Comparison of ENCODE assay signal across 9 cellular contexts in the genomic region with DNA sequence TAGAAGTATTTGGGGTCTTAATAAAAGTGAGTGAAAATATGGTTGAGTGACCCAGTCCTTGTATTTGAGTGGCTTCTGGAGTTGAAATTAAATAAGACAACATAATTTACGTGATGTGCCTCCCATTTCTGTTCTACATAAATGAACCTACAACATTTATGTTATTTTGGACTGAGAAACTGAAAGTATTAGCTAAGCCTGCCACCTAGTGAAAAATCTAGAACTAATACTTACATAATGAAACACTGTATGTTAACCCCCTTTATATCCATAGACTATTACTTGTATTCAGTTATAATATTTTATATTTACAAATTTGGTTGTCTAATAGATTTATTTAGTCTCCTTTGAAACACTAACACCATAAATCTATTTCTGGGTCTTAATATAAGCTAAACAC.
DNase-seq lines count a peak whose midpoint lies in the region; ATAC-seq and TF ChIP-seq lines count a peak whose summit lies in the region.
"Had no signal": no experiment of that assay in that cellular context is flagged by ENCODE, and none has a peak within 500 bp of the region (broad histone marks: within the 10 kb centered on the region; RNA-seq: fewer than 3 reads in every experiment).

No MANE protein-coding gene starts in this region.

- TF ChIP-seq CTCF in AG10803 (conservative IDR thresholded peaks at IDR 0.05; ENCODE audit: low read length) = peak; percentile 48

- no CpG with 5 or more reads among the region's 1 CpG for WGBS in neuronal stem cell (ENCODE audit: extremely low coverage in 2 of 2, insufficient read length in 2 of 2, insufficient replicate concordance in 1 of 2), 2 donors

- no peaks in the 10 kb centered on the region for H3K9me3 Mint-ChIP-seq in CD4-positive, alpha-beta memory T cell

- POLR2A ChIA-PET in CD4-positive, alpha-beta memory T cell (lab: Charles Lee; ENCODE audit: partially characterized antibody) = no interaction called here

- no peak overlapping the region for H2BK5ac ChIP-seq in neuronal stem cell (ENCODE audit: low read length)

- H3K27ac ChIP-seq in CD4-positive, alpha-beta memory T cell (ENCODE audit: low read depth, low read length) = no peak overlapping the region
- H3K27ac ChIP-seq in neuronal stem cell (replicated peaks; ENCODE audit: low read length) = no peak overlapping the region

- H3K36me3 Mint-ChIP-seq in CD4-positive, alpha-beta memory T cell = no peaks in the 10 kb centered on the region

- intact Hi-C loops in CD4-positive, alpha-beta memory T cell (cut with micrococcal nuclease) = no loop called here

- no peak overlapping the region for H3K9ac ChIP-seq in neuronal stem cell (ENCODE audit: low read depth, low read length, poor library complexity)

- no peak overlapping the region for H4K8ac ChIP-seq in neuronal stem cell (ENCODE audit: low read depth, low read length)

- H3K4me3 Mint-ChIP-seq in CD4-positive, alpha-beta memory T cell = no peak overlapping the region

- no peak overlapping the region for H2BK120ac ChIP-seq in neuronal stem cell (ENCODE audit: low read depth, low read length)

- no peak overlapping the region for H3K4me2 ChIP-seq in neuronal stem cell (ENCODE audit: insufficient read depth, low read length, poor library complexity, severe bottlenecking)

- no peaks in the 10 kb centered on the region for H3K9me3 ChIP-seq in CD4-positive, alpha-beta memory T cell (ENCODE audit: control insufficient read depth in 1 of 2, low read length in 2 of 2)
- H3K9me3 ChIP-seq in neuronal stem cell (replicated peaks in 1 of 2; ENCODE audit: control insufficient read depth in 2 of 2, insufficient read depth in 1 of 2, low read depth in 1 of 2, low read length in 2 of 2) = peaks cover 2 to 6% of the 10 kb centered on the region in 2 donors

- H2BK15ac ChIP-seq in neuronal stem cell (ENCODE audit: low read length) = no peak overlapping the region

- H3K27ac Mint-ChIP-seq in CD4-positive, alpha-beta memory T cell = no peak overlapping the region

- H3K18ac ChIP-seq in neuronal stem cell (ENCODE audit: low read length) = no peak overlapping the region

- TF ChIP-seq POLR2A in erythroblast (IDR thresholded peaks at IDR 0.05; ENCODE audit: low read length) = no peak

- CTCF ChIA-PET in CD4-positive, alpha-beta memory T cell (lab: Charles Lee; ENCODE audit: partially characterized antibody) = no interaction called here

- H3K23ac ChIP-seq in neuronal stem cell (ENCODE audit: low read depth, low read length, poor library complexity) = no peak overlapping the region

- H2BK12ac ChIP-seq in neuronal stem cell (ENCODE audit: low read length) = no peak overlapping the region

- H3K36me3 ChIP-seq in CD4-positive, alpha-beta memory T cell (ENCODE audit: insufficient read depth, low read length) = no peaks in the 10 kb centered on the region
- H3K36me3 ChIP-seq in neuronal stem cell (replicated peaks in 1 of 2; ENCODE audit: control insufficient read depth in 2 of 2, insufficient read depth in 2 of 2, low read length in 2 of 2) = peaks cover 2 to 11% of the 10 kb centered on the region in 2 donors

- no peak overlapping the region for H3K14ac ChIP-seq in neuronal stem cell (ENCODE audit: low read length)

- H3K4me1 Mint-ChIP-seq in CD4-positive, alpha-beta memory T cell = no peaks in the 10 kb centered on the region

- no peak overlapping the region for H3K4ac ChIP-seq in neuronal stem cell (ENCODE audit: low read length)

- no peaks in the 10 kb centered on the region for H3K27me3 ChIP-seq in CD4-positive, alpha-beta memory T cell (ENCODE audit: insufficient read depth, low read length)
- no peaks in the 10 kb centered on the region for H3K27me3 ChIP-seq in neuronal stem cell (ENCODE audit: control insufficient read depth in 3 of 3, insufficient read depth in 3 of 3, low read depth in 1 of 3, low read length in 3 of 3)

- H3K4me1 ChIP-seq in CD4-positive, alpha-beta memory T cell (ENCODE audit: insufficient read depth, low read length) = no peaks in the 10 kb centered on the region
- peaks cover 0 to 2% of the 10 kb centered on the region in 2 donors for H3K4me1 ChIP-seq in neuronal stem cell (ENCODE audit: control insufficient read depth in 2 of 2, insufficient read depth in 1 of 2, low read depth in 1 of 2, low read length in 2 of 2)

- peak; percentile 63 for ATAC-seq in GM21529 (IDR thresholded peaks at IDR 0.05; ENCODE audit: unreplicated experiment)
- ATAC-seq in HG02610 (IDR thresholded peaks at IDR 0.05; ENCODE audit: unreplicated experiment) = no peak
- no peak for ATAC-seq in HG02763 (IDR thresholded peaks at IDR 0.05; ENCODE audit: unreplicated experiment)
- ATAC-seq: left ventricle myocardium superior had no signal

- H2AFZ ChIP-seq in neuronal stem cell (ENCODE audit: low read length) = no peak overlapping the region

- no peak overlapping the region for H3K4me3 ChIP-seq in AG10803 (ENCODE audit: low read length)
- H3K4me3 ChIP-seq in CD4-positive, alpha-beta memory T cell (ENCODE audit: low read length in 2 of 2) = no peak overlapping the region
- no peak overlapping the region for H3K4me3 ChIP-seq in neuronal stem cell (ENCODE audit: low read length in 2 of 2)

- no peak overlapping the region for H4K91ac ChIP-seq in neuronal stem cell (ENCODE audit: low read depth, low read length, poor library complexity)

- H3K79me1 ChIP-seq in neuronal stem cell (ENCODE audit: low read depth, low read length) = no peaks in the 10 kb centered on the region

- DNase-seq in AG10803 (ENCODE audit: low read depth) = peak; percentile 32
- DNase-seq in NCI-H460 (ENCODE audit: extremely low read depth, low read depth) = peak; percentile 45
- peak; percentile 21 to 22 for DNase-seq in erythroblast (lab: John Stamatoyannopoulos, UW)
- DNase-seq in CD4-positive, alpha-beta memory T cell = no peak
- DNase-seq in neuronal stem cell (ENCODE audit: low spot score) = no peak
- DNase-seq: left ventricle myocardium superior had no signal

- H3K27me3 Mint-ChIP-seq in CD4-positive, alpha-beta memory T cell = no peaks in the 10 kb centered on the region

- no peak overlapping the region for H2AK5ac ChIP-seq in neuronal stem cell (ENCODE audit: low read depth, low read length)

Comparison
In these comparisons a context has a peak if more than half of its experiments do, and no peak if none do; other contexts are left out.
1. DNase-seq: peak in AG10803 (single experiment), NCI-H460 (single experiment) and erythroblast (2 of 2); none in CD4-positive, alpha-beta memory T cell (0 of 5) and neuronal stem cell (single experiment).